ENCODE assay signal across 8 cellular contexts in genomic region chr1:54886724-54887664, GRCh38. TPM values are rescaled to one million over a fixed set of nuclear protein-coding genes. Genes with fewer than 3 reads are reported as not detected.
DNase-seq lines count a peak whose midpoint lies in the region; ATAC-seq and TF ChIP-seq lines count a peak whose summit lies in the region.

TSS of gene DHCR24 (minus strand) at chr1:54887195. CDS start at chr1:54887119, 76 bp downstream.

- DNase-seq in NCI-H128 (lab: John Stamatoyannopoulos, UW; ENCODE audit: unreplicated experiment) (peak; percentile 83), astrocyte of the cerebellum (ENCODE audit: low read depth) (peak; percentile 36), hepatocyte (ENCODE audit: low spot score) (peak; percentile 93), retina (peak; percentile 96), cortex of kidney (lab: John Stamatoyannopoulos, UW) (no peak)
- DNase-seq in T-helper 2 cell treated with Interferon-gamma antibody and Interleukin-4, amounts not matched to agents 5 μg/mL and 100 μg/mL, for 36 hours (ENCODE audit: low spot score), result peak; percentile 90

- peaks cover 27% of the 10 kb centered on the region for H3K36me3 Mint-ChIP-seq in T-helper 2 cell treated with Interferon-gamma antibody and Interleukin-4, amounts not matched to agents 5 μg/mL and 100 μg/mL, for 36 hours (ENCODE audit: low read depth)

- no peaks in the 10 kb centered on the region for H3K9me3 ChIP-seq in hepatocyte (ENCODE audit: low read depth)

- H3K9me3 Mint-ChIP-seq in T-helper 2 cell treated with Interferon-gamma antibody and Interleukin-4, amounts not matched to agents 5 μg/mL and 100 μg/mL, for 36 hours, result no peaks in the 10 kb centered on the region

- peaks cover 35% of the 10 kb centered on the region for H3K4me1 ChIP-seq in hepatocyte (ENCODE audit: insufficient read depth)

- peaks cover 11% of the 10 kb centered on the region for H3K27me3 Mint-ChIP-seq in T-helper 2 cell treated with Interferon-gamma antibody and Interleukin-4, amounts not matched to agents 5 μg/mL and 100 μg/mL, for 36 hours (ENCODE audit: low read depth)

- peak within 1 kb of the TSS; percentile 88 for H3K27ac ChIP-seq in hepatocyte

- peaks cover 4% of the 10 kb centered on the region for H3K36me3 ChIP-seq in hepatocyte (replicated peaks; ENCODE audit: insufficient read depth, low read depth)

- peak within 1 kb of the TSS; percentile 83 for H3K4me3 ChIP-seq in astrocyte of the cerebellum (ENCODE audit: low read depth, low read length)
- peak within 1 kb of the TSS; percentile 79 for H3K4me3 ChIP-seq in hepatocyte

- no peak for TF ChIP-seq CTCF in astrocyte of the cerebellum (IDR thresholded peaks at IDR 0.05; ENCODE audit: low read depth, low read length, missing control alignments)
- TF ChIP-seq CTCF in hepatocyte (IDR thresholded peaks at IDR 0.05; ENCODE audit: poor library complexity), result peak; percentile 9

- H3K4me3 Mint-ChIP-seq in T-helper 2 cell treated with Interferon-gamma antibody and Interleukin-4, amounts not matched to agents 5 μg/mL and 100 μg/mL, for 36 hours, result peak within 1 kb of the TSS; percentile 97

- peaks cover 42% of the 10 kb centered on the region for H3K4me1 Mint-ChIP-seq in T-helper 2 cell treated with Interferon-gamma antibody and Interleukin-4, amounts not matched to agents 5 μg/mL and 100 μg/mL, for 36 hours (ENCODE audit: low read depth)

- peak; percentile 94 for ATAC-seq in HG02759 (IDR thresholded peaks at IDR 0.05; ENCODE audit: unreplicated experiment)

- peaks cover 26% of the 10 kb centered on the region for H4K20me1 ChIP-seq in hepatocyte (ENCODE audit: insufficient read depth, poor library complexity, severe bottlenecking)

- H3K27me3 ChIP-seq in hepatocyte, result no peaks in the 10 kb centered on the region

- H3K4me2 ChIP-seq in hepatocyte, result peak within 1 kb of the TSS; percentile 85

- WGBS in hepatocyte (ENCODE audit: low lambda C conversion rate, missing lambda C conversion rate), result 2% methylated on average over 91 of the region's 109 CpGs

- peak within 1 kb of the TSS; percentile 60 for H2AFZ ChIP-seq in hepatocyte

- H3K27ac Mint-ChIP-seq in T-helper 2 cell treated with Interferon-gamma antibody and Interleukin-4, amounts not matched to agents 5 μg/mL and 100 μg/mL, for 36 hours, result peak within 1 kb of the TSS; percentile 87

- peak; percentile 97 for TF ChIP-seq POLR2A in GM15510 (IDR thresholded peaks at IDR 0.05; ENCODE audit: borderline replicate concordance, extremely low read depth, insufficient read length)

- H3K9me2 ChIP-seq in hepatocyte (replicated peaks; ENCODE audit: insufficient read depth), result no peaks in the 10 kb centered on the region

- peaks cover 48% of the 10 kb centered on the region for H3K79me2 ChIP-seq in hepatocyte

- in situ Hi-C loops in astrocyte of the cerebellum (cut with HindIII; ENCODE audit: low sequenced_read_pairs), result no loop called here

RNA-seq across cellular contexts. Expression of gene DHCR24, which starts in this region (rescaled TPM):
- 282 and 297 TPM in 2 replicates for total RNA-seq in hepatocyte
- polyA plus RNA-seq in hepatocyte, result 242 and 318 TPM in 2 replicates
